ENCODE assay signal across 19 cellular contexts in the genomic region with DNA sequence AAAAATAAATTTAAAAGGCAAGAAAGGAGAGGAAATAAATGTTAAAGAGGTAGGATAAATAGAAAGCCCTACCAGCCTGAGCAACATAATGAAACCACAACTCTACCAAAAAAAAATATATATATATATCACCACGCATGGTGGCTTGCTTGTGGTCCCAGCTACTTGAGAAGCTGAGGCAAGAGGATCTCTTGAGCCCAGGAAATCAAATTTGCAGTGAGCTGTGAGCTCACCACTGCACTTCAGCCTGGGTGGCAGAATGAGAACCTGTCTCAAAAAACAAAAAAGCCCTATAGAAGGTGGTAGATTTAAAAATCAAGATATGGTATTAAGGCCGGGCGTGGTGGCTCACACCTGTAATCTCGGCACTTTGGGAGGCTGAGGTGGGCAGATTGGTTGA. TPM values are rescaled to one million over a fixed set of nuclear protein-coding genes. Genes with fewer than 3 reads are reported as not detected.
DNase-seq lines count a peak whose midpoint lies in the region; ATAC-seq and TF ChIP-seq lines count a peak whose summit lies in the region.
"Had no signal": no experiment of that assay in that cellular context is flagged by ENCODE, and none has a peak within 500 bp of the region (broad histone marks: within the 10 kb centered on the region; RNA-seq: fewer than 3 reads in every experiment).

No MANE protein-coding gene starts in this region.

- no peaks in the 10 kb centered on the region; the same call in 1 of the 2 replicates for H3F3A ChIP-seq in Loucy (ENCODE audit: low read depth)

- H3K27me3 ChIP-seq in Loucy (ENCODE audit: insufficient read depth, low read length, poor library complexity, severe bottlenecking): no peaks in the 10 kb centered on the region

- no peaks in the 10 kb centered on the region for H3K9me3 ChIP-seq in Loucy (ENCODE audit: insufficient read depth, low read depth, low read length)

- peaks cover 60% of the 10 kb centered on the region for H3K4me1 ChIP-seq in Loucy (ENCODE audit: insufficient read depth, low read length, poor library complexity, severe bottlenecking)

- peaks cover 76% of the 10 kb centered on the region for H3K36me3 ChIP-seq in Loucy (ENCODE audit: insufficient read depth, low read length)

- H3K36me3 Mint-ChIP-seq in activated naive CD8-positive, alpha-beta T cell treated with anti-CD3 and anti-CD28 coated beads, Interleukin-2, amount 10 ng/mL, durations not matched to agents 7 days and 5 days: peaks cover 58% of the 10 kb centered on the region
- H3K36me3 Mint-ChIP-seq in activated naive CD8-positive, alpha-beta T cell treated with anti-CD3 and anti-CD28 coated beads, Interleukin-2, amount 50 U/mL, for 24 hours (ENCODE audit: low read depth): peaks cover 36% of the 10 kb centered on the region
- peaks cover 4 to 16% (median 8%) of the 10 kb centered on the region in 3 donors for H3K36me3 Mint-ChIP-seq in immature natural killer cell

- no peak overlapping the region for H3K4me3 ChIP-seq in Loucy (ENCODE audit: low read length, poor library complexity, severe bottlenecking)
- H3K4me3 ChIP-seq: K562, SK-N-MC had no signal

- no peak overlapping the region for H3K9ac ChIP-seq in Loucy (ENCODE audit: low read depth, low read length, poor library complexity, severe bottlenecking)

- peaks cover 2% of the 10 kb centered on the region for H3K9me3 Mint-ChIP-seq in activated naive CD8-positive, alpha-beta T cell treated with anti-CD3 and anti-CD28 coated beads, Interleukin-2, amount 10 ng/mL, durations not matched to agents 7 days and 5 days
- no peaks in the 10 kb centered on the region for H3K9me3 Mint-ChIP-seq in activated naive CD8-positive, alpha-beta T cell treated with anti-CD3 and anti-CD28 coated beads, Interleukin-2, amount 50 U/mL, for 24 hours
- no peaks in the 10 kb centered on the region for H3K9me3 Mint-ChIP-seq in immature natural killer cell

- no peaks in the 10 kb centered on the region for H3K9me2 ChIP-seq in Loucy (replicated peaks; ENCODE audit: low read depth, low read length)

- no peak for DNase-seq in activated naive CD8-positive, alpha-beta T cell treated with anti-CD3 and anti-CD28 coated beads, Interleukin-2, amount 10 ng/mL, durations not matched to agents 7 days and 5 days
- DNase-seq in activated naive CD8-positive, alpha-beta T cell treated with anti-CD3 and anti-CD28 coated beads, Interleukin-2, amount 50 U/mL, for 24 hours: no peak
- DNase-seq in immature natural killer cell (peak; percentile 37 to 46 (median 46)), H4 (ENCODE audit: low spot score) (no peak), NOMO-1 treated with DMSO at 0.1 percent for 48 hours (lab: John Stamatoyannopoulos, UW; ENCODE audit: unreplicated experiment) (no peak)
- DNase-seq: ACHN, AML-193, Calu3, DMS53, GOT3, NCI-H1105, NCI-H1694 treated with DMSO at 0.1 percent for 48 hours, NCI-H510A, NCI-H774, SHP77 had no signal

- no peaks in the 10 kb centered on the region for H3K27me3 Mint-ChIP-seq in activated naive CD8-positive, alpha-beta T cell treated with anti-CD3 and anti-CD28 coated beads, Interleukin-2, amount 10 ng/mL, durations not matched to agents 7 days and 5 days
- H3K27me3 Mint-ChIP-seq in activated naive CD8-positive, alpha-beta T cell treated with anti-CD3 and anti-CD28 coated beads, Interleukin-2, amount 50 U/mL, for 24 hours: no peaks in the 10 kb centered on the region
- H3K27me3 Mint-ChIP-seq in immature natural killer cell (ENCODE audit: low read depth in 3 of 3): peaks cover 2 to 5% (median 4%) of the 10 kb centered on the region in 3 donors

- H3K27ac Mint-ChIP-seq in activated naive CD8-positive, alpha-beta T cell treated with anti-CD3 and anti-CD28 coated beads, Interleukin-2, amount 10 ng/mL, durations not matched to agents 7 days and 5 days: peak overlapping the region; percentile 32
- no peak overlapping the region for H3K27ac Mint-ChIP-seq in activated naive CD8-positive, alpha-beta T cell treated with anti-CD3 and anti-CD28 coated beads, Interleukin-2, amount 50 U/mL, for 24 hours
- peak overlapping the region; percentile 61 to 92 (median 84) for H3K27ac Mint-ChIP-seq in immature natural killer cell

- H3K4me1 Mint-ChIP-seq in activated naive CD8-positive, alpha-beta T cell treated with anti-CD3 and anti-CD28 coated beads, Interleukin-2, amount 10 ng/mL, durations not matched to agents 7 days and 5 days: peaks cover 37% of the 10 kb centered on the region
- H3K4me1 Mint-ChIP-seq in activated naive CD8-positive, alpha-beta T cell treated with anti-CD3 and anti-CD28 coated beads, Interleukin-2, amount 50 U/mL, for 24 hours: peaks cover 56% of the 10 kb centered on the region
- H3K4me1 Mint-ChIP-seq in immature natural killer cell: peaks cover 37 to 50% of the 10 kb centered on the region in 2 donors

- peak overlapping the region; percentile 26 for H3K4me3 Mint-ChIP-seq in activated naive CD8-positive, alpha-beta T cell treated with anti-CD3 and anti-CD28 coated beads, Interleukin-2, amount 10 ng/mL, durations not matched to agents 7 days and 5 days
- no peak overlapping the region for H3K4me3 Mint-ChIP-seq in activated naive CD8-positive, alpha-beta T cell treated with anti-CD3 and anti-CD28 coated beads, Interleukin-2, amount 50 U/mL, for 24 hours
- peak overlapping the region; percentile 36 to 67 (median 62) for H3K4me3 Mint-ChIP-seq in immature natural killer cell

- peak overlapping the region; percentile 60 for H3K4me2 ChIP-seq in Loucy (ENCODE audit: low read depth, low read length, poor library complexity, severe bottlenecking)

- TF ChIP-seq CTCF in Loucy (conservative IDR thresholded peaks at IDR 0.05; ENCODE audit: low read length): no peak

- H2AFZ ChIP-seq in Loucy (ENCODE audit: low read length): no peak overlapping the region

- peak; percentile 62 for ATAC-seq in activated naive CD8-positive, alpha-beta T cell treated with anti-CD3 and anti-CD28 coated beads, Interleukin-2, amount 10 ng/mL, durations not matched to agents 7 days and 5 days (ENCODE audit: low read depth)
- ATAC-seq in activated naive CD8-positive, alpha-beta T cell treated with anti-CD3 and anti-CD28 coated beads, Interleukin-2, amount 50 U/mL, for 24 hours: no peak
- no peak for ATAC-seq in GM18867 (IDR thresholded peaks at IDR 0.05; ENCODE audit: unreplicated experiment)
- ATAC-seq: K562 had no signal

- POLR2A ChIA-PET in activated naive CD8-positive, alpha-beta T cell treated with anti-CD3 and anti-CD28 coated beads, Interleukin-2, amount 10 ng/mL, durations not matched to agents 7 days and 5 days (lab: Charles Lee): interaction anchor here (4.0 kb wide), 1 partner anchor 10 kb away, joined by 44 read pairs; a partner anchor contains a TSS

- peaks cover 90% of the 10 kb centered on the region for H4K20me1 ChIP-seq in Loucy (ENCODE audit: insufficient read depth, low read length, poor library complexity, severe bottlenecking)

- peaks cover 93% of the 10 kb centered on the region for H3K79me2 ChIP-seq in Loucy (ENCODE audit: insufficient read depth, low read length)

RNA-seq across cellular contexts. Expression of a gene that starts 10.5 kb away (rescaled TPM):
- 100 to 1,000 TPM; 168 to 170 TPM for total RNA-seq in activated naive CD8-positive, alpha-beta T cell treated with anti-CD3 and anti-CD28 coated beads, Interleukin-2, amount 10 ng/mL, durations not matched to agents 7 days and 5 days
- polyA plus RNA-seq in immature natural killer cell: 100 to 1,000 TPM; 157 to 180 (median 169) TPM
- 66.8 and 83.7 TPM in 2 replicates for total RNA-seq in H4 (2014; rRNA removed; shearing (Covaris generic))

Comparison
In these comparisons a context has a peak if more than half of its experiments do, and no peak if none do; other contexts are left out.
1. DNase-seq: peak in immature natural killer cell (3 of 3); none in activated naive CD8-positive, alpha-beta T cell treated with anti-CD3 and anti-CD28 coated beads, Interleukin-2, amount 10 ng/mL, durations not matched to agents 7 days and 5 days (single experiment), activated naive CD8-positive, alpha-beta T cell treated with anti-CD3 and anti-CD28 coated beads, Interleukin-2, amount 50 U/mL, for 24 hours (single experiment), H4 (single experiment) and NOMO-1 treated with DMSO at 0.1 percent for 48 hours (single experiment).